8 cellular contexts compared by ENCODE assay signal in genomic region chr1:224356685-224357625, GRCh38. TPM values are rescaled to one million over a fixed set of nuclear protein-coding genes. Genes with fewer than 3 reads are reported as not detected.
DNase-seq lines count a peak whose midpoint lies in the region; ATAC-seq and TF ChIP-seq lines count a peak whose summit lies in the region.

TSS of gene CNIH4 (plus strand) at chr1:224356879. CDS start at chr1:224356925, 46 bp downstream.

- in situ Hi-C loops in transverse colon (cut with MboI; ENCODE audit: low pct_ligation_motif_present in 1 of 4, low pct_unique_long_range_greater_than_20kb in 1 of 4, low sequenced_read_pairs in 3 of 4), result no loop called here

- H3K4ac ChIP-seq in trophoblast cell (ENCODE audit: low read depth, low read length), result peak within 1 kb of the TSS; percentile 76

- H2BK5ac ChIP-seq in trophoblast cell (ENCODE audit: low read depth, low read length, poor library complexity), result peak within 1 kb of the TSS; percentile 34

- H3K14ac ChIP-seq in trophoblast cell (ENCODE audit: low read length), result peak within 1 kb of the TSS; percentile 97

- DNase-seq in GM12865 (ENCODE audit: low read depth), result peak; percentile 95
- peak; percentile 79 for DNase-seq in NCI-H1417 treated with DMSO at 0.1 percent for 48 hours (lab: John Stamatoyannopoulos, UW)
- peak; percentile 88 for DNase-seq in T follicular helper cell (ENCODE audit: low read depth)
- peak; percentile 99 for DNase-seq in adipocyte (ENCODE audit: low read depth)
- DNase-seq in cardiac septum (ENCODE audit: low spot score), result peak; percentile 94
- DNase-seq in trophoblast cell, result peak; percentile 90 to 96
- DNase-seq in transverse colon, result peak; percentile 92

- TF ChIP-seq CTCF in GM12865 (IDR thresholded peaks at IDR 0.05; ENCODE audit: insufficient read depth, low read depth, low read length, missing control alignments) (no peak), transverse colon (IDR thresholded peaks at IDR 0.05) (no peak)

- no peaks in the 10 kb centered on the region for H3K36me3 ChIP-seq in adipocyte (ENCODE audit: control insufficient read depth, insufficient read depth, low read length, severe bottlenecking)
- H3K36me3 ChIP-seq in trophoblast cell (ENCODE audit: control insufficient read depth in 1 of 2, insufficient read depth in 2 of 2, low read length in 2 of 2), result peaks cover 0 to 5% of the 10 kb centered on the region in 2 experiments
- no peaks in the 10 kb centered on the region for H3K36me3 ChIP-seq in transverse colon

- intact Hi-C loops in cardiac septum (cut with DNase I), result loop anchor here (2.0 kb wide), 2 partner anchors 26 to 100 kb away; partner anchors contain the start of gene NVL
- intact Hi-C loops in transverse colon (cut with DNase I; ENCODE audit: low total_unique reads), result loop anchor here (5.0 kb wide), 1 partner anchor 80 kb away; no protein-coding TSS in a partner anchor

- H3K79me2 ChIP-seq in trophoblast cell (ENCODE audit: control insufficient read depth, insufficient read depth, low read length, poor library complexity), result peaks cover 7% of the 10 kb centered on the region

- peak within 1 kb of the TSS; percentile 61 for H2BK120ac ChIP-seq in trophoblast cell (ENCODE audit: insufficient read depth, low read length, poor library complexity)

- peak within 1 kb of the TSS; percentile 46 for H3K27ac ChIP-seq in trophoblast cell (ENCODE audit: low read depth, low read length)
- H3K27ac ChIP-seq in transverse colon, result peak within 1 kb of the TSS; percentile 86 to 97 (median 94)

- peak within 1 kb of the TSS; percentile 98 for H2AFZ ChIP-seq in trophoblast cell (ENCODE audit: insufficient read depth, low read length, poor library complexity)

- no peak for TF ChIP-seq EP300 in transverse colon (IDR thresholded peaks at IDR 0.05; ENCODE audit: low read depth)

- H2AK5ac ChIP-seq in trophoblast cell (ENCODE audit: low read length), result peak within 1 kb of the TSS; percentile 84

- H2BK12ac ChIP-seq in trophoblast cell (ENCODE audit: low read length), result no peak within 1 kb of the TSS

- no peak within 1 kb of the TSS for H3K23ac ChIP-seq in trophoblast cell (ENCODE audit: low read length)

- H3K18ac ChIP-seq in trophoblast cell (ENCODE audit: low read length), result peak within 1 kb of the TSS; percentile 97

- peak; percentile 89 for TF ChIP-seq POLR2A in transverse colon (IDR thresholded peaks at IDR 0.05)

- H3K4me1 ChIP-seq in adipocyte (ENCODE audit: control insufficient read depth, insufficient read depth, low read length), result peaks cover 20% of the 10 kb centered on the region
- H3K4me1 ChIP-seq in trophoblast cell (ENCODE audit: control insufficient read depth in 1 of 2, insufficient read depth in 2 of 2, low read length in 2 of 2), result no peaks in the 10 kb centered on the region
- H3K4me1 ChIP-seq in transverse colon, result peaks cover 7 to 58% (median 28%) of the 10 kb centered on the region in 4 donors

- H3K9ac ChIP-seq in adipocyte (ENCODE audit: low read length), result peak within 1 kb of the TSS; percentile 96
- peak within 1 kb of the TSS; percentile 82 for H3K9ac ChIP-seq in trophoblast cell (ENCODE audit: low read length)

- no CpG with 5 or more reads among the region's 78 CpGs for WGBS in trophoblast cell (ENCODE audit: extremely low coverage, insufficient coverage, insufficient read length)
- 0% methylated on average over 70 of the region's 78 CpGs; no CpG with 5 or more reads in 1 of the 2 donors for WGBS in transverse colon (ENCODE audit: low coverage in 1 of 2), 2 donors

- H4K8ac ChIP-seq in trophoblast cell (ENCODE audit: low read depth, low read length), result peak within 1 kb of the TSS; percentile 87

- H4K12ac ChIP-seq in trophoblast cell (ENCODE audit: low read depth, low read length), result peak within 1 kb of the TSS; percentile 76

- peaks cover 6% of the 10 kb centered on the region for H3K79me1 ChIP-seq in trophoblast cell (ENCODE audit: low read length)

- H3K27me3 ChIP-seq in adipocyte (replicated peaks; ENCODE audit: control insufficient read depth, insufficient read depth, low read length) (no peaks in the 10 kb centered on the region), trophoblast cell (ENCODE audit: insufficient read depth, low read length) (no peaks in the 10 kb centered on the region), transverse colon (no peaks in the 10 kb centered on the region)

- H3K4me2 ChIP-seq in trophoblast cell (ENCODE audit: low read length), result peak within 1 kb of the TSS; percentile 79

- peak; percentile 98 for ATAC-seq in HG02763 (IDR thresholded peaks at IDR 0.05; ENCODE audit: unreplicated experiment)

- H3K4me3 ChIP-seq in GM12865 (ENCODE audit: low read depth, low read length) (peak within 1 kb of the TSS; percentile 91), adipocyte (ENCODE audit: low read length) (peak within 1 kb of the TSS; percentile 97), trophoblast cell (ENCODE audit: low read depth, low read length) (peak within 1 kb of the TSS; percentile 97), transverse colon (peak within 1 kb of the TSS; percentile 51 to 97 (median 88))

- H3K9me3 ChIP-seq in adipocyte (ENCODE audit: control insufficient read depth, low read length), result no peaks in the 10 kb centered on the region
- peaks cover 2% of the 10 kb centered on the region for H3K9me3 ChIP-seq in trophoblast cell (ENCODE audit: insufficient read depth, low read depth, low read length)
- no peaks in the 10 kb centered on the region for H3K9me3 ChIP-seq in transverse colon

- peak within 1 kb of the TSS; percentile 81 for H4K91ac ChIP-seq in trophoblast cell (ENCODE audit: low read depth, low read length)

RNA-seq across cellular contexts. Expression of gene CNIH4, which starts in this region (rescaled TPM):
- total RNA-seq in cardiac septum, result 30.1 TPM
- 108 TPM in 2 replicates for polyA plus RNA-seq in trophoblast cell (2013)
- 10 to 100 TPM; 33.0 to 48.7 (median 42.0) TPM for total RNA-seq in transverse colon

Comparison
In these comparisons a context has a peak if more than half of its experiments do, and no peak if none do; other contexts are left out.
1. Peak in every context shown above with its lines: DNase-seq, ATAC-seq, H3K4me3 ChIP-seq and H3K27ac ChIP-seq.